In genomic region chr4:140756292-140757219, GRCh38 we compare ENCODE assay signal across 8 cellular contexts. TPM values are rescaled to one million over a fixed set of nuclear protein-coding genes. Genes with fewer than 3 reads are reported as not detected.
DNase-seq lines count a peak whose midpoint lies in the region; ATAC-seq and TF ChIP-seq lines count a peak whose summit lies in the region.

Gene TBC1D9 (minus strand): TSS chr4:140756385. CDS start chr4:140756045, 340 bp downstream.

- WGBS in upper lobe of left lung, 2 donors, result 0 to 1% methylated on average over 7 to 46 of the region's 79 CpGs

- H3K27me3 Mint-ChIP-seq in activated CD8-positive, alpha-beta T cell treated with anti-CD3 and anti-CD28 coated beads for 36 hours, result peaks cover 36% of the 10 kb centered on the region

- DNase-seq in CD1c-positive myeloid dendritic cell (ENCODE audit: extremely low spot score) (peak; percentile 90), NCI-H2171 (lab: John Stamatoyannopoulos, UW) (peak; percentile 73), fibroblast of mammary gland (ENCODE audit: low read depth) (peak; percentile 80), mucosa of gallbladder (ENCODE audit: low spot score) (peak; percentile 87), upper lobe of left lung (peak; percentile 92 to 93)
- peak; percentile 3 for DNase-seq in activated CD8-positive, alpha-beta T cell treated with anti-CD3 and anti-CD28 coated beads for 36 hours

- H3K9me3 ChIP-seq in upper lobe of left lung, result no peaks in the 10 kb centered on the region

- peak within 1 kb of the TSS; percentile 63 for H3K4me3 ChIP-seq in fibroblast of mammary gland (ENCODE audit: control insufficient read depth, low read depth, low read length)
- peak within 1 kb of the TSS; percentile 53 to 91 (median 82) for H3K4me3 ChIP-seq in upper lobe of left lung

- H3K36me3 Mint-ChIP-seq in activated CD8-positive, alpha-beta T cell treated with anti-CD3 and anti-CD28 coated beads for 36 hours (ENCODE audit: low read depth), result no peaks in the 10 kb centered on the region

- TF ChIP-seq EP300 in upper lobe of left lung (IDR thresholded peaks at IDR 0.05), result peak in 1 of 4 donors; percentile 83

- no peak within 1 kb of the TSS for H3K27ac Mint-ChIP-seq in activated CD8-positive, alpha-beta T cell treated with anti-CD3 and anti-CD28 coated beads for 36 hours

- H3K4me1 Mint-ChIP-seq in activated CD8-positive, alpha-beta T cell treated with anti-CD3 and anti-CD28 coated beads for 36 hours (ENCODE audit: low read depth), result peaks cover 8% of the 10 kb centered on the region

- intact Hi-C loops in activated CD8-positive, alpha-beta T cell treated with anti-CD3 and anti-CD28 coated beads for 36 hours (cut with micrococcal nuclease), result no loop called here

- CTCF ChIA-PET in activated CD8-positive, alpha-beta T cell treated with anti-CD3 and anti-CD28 coated beads for 36 hours (lab: Charles Lee), result interaction anchor here (1.2 kb wide), 1 partner anchor 396 kb away, joined by 3 read pairs; no protein-coding TSS in a partner anchor

- H3K4me1 ChIP-seq in upper lobe of left lung, result peaks cover 0 to 8% (median 5%) of the 10 kb centered on the region in 4 donors

- no peaks in the 10 kb centered on the region for H3K27me3 ChIP-seq in upper lobe of left lung

- POLR2A ChIA-PET in activated CD8-positive, alpha-beta T cell treated with anti-CD3 and anti-CD28 coated beads for 36 hours (lab: Charles Lee), result no interaction called here

- peak within 1 kb of the TSS; percentile 96 to 99 (median 98) for H3K27ac ChIP-seq in upper lobe of left lung

- peak within 1 kb of the TSS; percentile 9 for H3K4me3 Mint-ChIP-seq in activated CD8-positive, alpha-beta T cell treated with anti-CD3 and anti-CD28 coated beads for 36 hours

- no peaks in the 10 kb centered on the region for H3K36me3 ChIP-seq in upper lobe of left lung

- TF ChIP-seq CTCF in activated CD8-positive, alpha-beta T cell treated with anti-CD3 and anti-CD28 coated beads for 36 hours (IDR thresholded peaks at IDR 0.05), result no peak
- TF ChIP-seq CTCF in fibroblast of mammary gland (conservative IDR thresholded peaks at IDR 0.05; ENCODE audit: control insufficient read depth, insufficient read depth, low read depth, low read length) (no peak), upper lobe of left lung (IDR thresholded peaks at IDR 0.05) (peak in 4 of 6 experiments; percentile 3 to 41 (median 17))

- peak in 3 of 4 donors; percentile 70 to 83 (median 81) for TF ChIP-seq POLR2A in upper lobe of left lung (IDR thresholded peaks at IDR 0.05)

- ATAC-seq in GM19023 (IDR thresholded peaks at IDR 0.05; ENCODE audit: unreplicated experiment) (peak; percentile 52), HG03135 (IDR thresholded peaks at IDR 0.05; ENCODE audit: unreplicated experiment) (peak; percentile 34), upper lobe of left lung (ENCODE audit: low FRiP score in 2 of 2) (peak; percentile 87 to 90)
- peak; percentile 53 for ATAC-seq in activated CD8-positive, alpha-beta T cell treated with anti-CD3 and anti-CD28 coated beads for 36 hours

- H3K9me3 Mint-ChIP-seq in activated CD8-positive, alpha-beta T cell treated with anti-CD3 and anti-CD28 coated beads for 36 hours, result no peaks in the 10 kb centered on the region

RNA-seq across cellular contexts. Expression of gene TBC1D9, which starts in this region (rescaled TPM):
- not detected for total RNA-seq in activated CD8-positive, alpha-beta T cell treated with anti-CD3 and anti-CD28 coated beads for 36 hours
- 36.9 TPM for total RNA-seq in mucosa of gallbladder
- total RNA-seq in upper lobe of left lung, result 10 to 100 TPM; 33.7 to 41.9 (median 38.1) TPM

Comparison
In these comparisons a context has a peak if more than half of its experiments do, and no peak if none do; other contexts are left out.
1. Peak in every context shown above with its lines: DNase-seq, ATAC-seq, H3K4me3 ChIP-seq and H3K27ac ChIP-seq.
2. RNA of gene TBC1D9 (total RNA-seq): 33.7 to 41.9 TPM in upper lobe of left lung and 36.9 TPM in mucosa of gallbladder (single experiment); not detected in activated CD8-positive, alpha-beta T cell treated with anti-CD3 and anti-CD28 coated beads for 36 hours; every median in the first group is over 10 times any median in the second.
3. Peak in DNase-seq and ATAC-seq in activated CD8-positive, alpha-beta T cell treated with anti-CD3 and anti-CD28 coated beads for 36 hours; RNA of the gene not detected or under 1 TPM.
4. DNase-seq: peak in every context shown above with its lines; median percentile 92 in upper lobe of left lung; 90 in CD1c-positive myeloid dendritic cell; 87 in mucosa of gallbladder; 80 in fibroblast of mammary gland; 73 in NCI-H2171; 3 in activated CD8-positive, alpha-beta T cell treated with anti-CD3 and anti-CD28 coated beads for 36 hours.
5. ATAC-seq: peak in every context shown above with its lines; median percentile 88 in upper lobe of left lung; 53 in activated CD8-positive, alpha-beta T cell treated with anti-CD3 and anti-CD28 coated beads for 36 hours; 52 in GM19023; 34 in HG03135.
6. CTCF ChIP-seq: peak in upper lobe of left lung (4 of 6); none in activated CD8-positive, alpha-beta T cell treated with anti-CD3 and anti-CD28 coated beads for 36 hours (single experiment) and fibroblast of mammary gland (single experiment).